ENCODE assay signal across 32 cellular contexts in genomic region chr11:117345039-117345438, GRCh38. TPM values are rescaled to one million over a fixed set of nuclear protein-coding genes. Genes with fewer than 3 reads are reported as not detected.
DNase-seq lines count a peak whose midpoint lies in the region; ATAC-seq, FAIRE-seq and TF ChIP-seq lines count a peak whose summit lies in the region.
"Had no signal": no experiment of that assay in that cellular context is flagged by ENCODE, and none has a peak within 500 bp of the region (broad histone marks: within the 10 kb centered on the region; RNA-seq: fewer than 3 reads in every experiment).

No MANE protein-coding gene starts in this region.

- CTCF ChIA-PET in Calu3 (lab: Charles Lee): interaction anchor here (0.6 kb wide), 1 partner anchor 13 kb away, joined by 3 read pairs; no protein-coding TSS in a partner anchor

- intact Hi-C loops in Calu3 (cut with micrococcal nuclease; ENCODE audit: unreplicated experiment): no loop called here

- DNase-seq in EL (peak; percentile 38), HT1080 (ENCODE audit: low read depth) (peak; percentile 51), bronchial epithelial cell (ENCODE audit: low read depth) (peak; percentile 46), renal cortical epithelial cell (ENCODE audit: low read depth) (peak; percentile 13), Calu3 (no peak)
- DNase-seq in activated CD8-positive, alpha-beta memory T cell treated with anti-CD3 and anti-CD28 coated beads, Interleukin-2, amount 50 U/mL, for 4 hours: no peak
- DNase-seq in activated T-cell treated with anti-CD3 and anti-CD28 coated beads, Interleukin-2, amount 50 U/mL, for 72 hours: no peak
- DNase-seq: activated CD8-positive, alpha-beta T cell treated with anti-CD3 and anti-CD28 coated beads, Interleukin-2, amount 10 ng/mL, durations not matched to agents 7 days and 5 days; activated naive CD8-positive, alpha-beta T cell treated with anti-CD3 and anti-CD28 coated beads for 36 hours; anterior cingulate cortex; C1 segment of cervical spinal cord; caudate nucleus; DMS53; effector memory CD4-positive, alpha-beta T cell; foreskin melanocyte; GDM1; GOT3; heart right ventricle; naive thymus-derived CD8-positive, alpha-beta T cell; NCI-H1436 treated with DMSO at 0.1 percent for 48 hours; NCI-H2081 treated with DMSO at 0.1 percent for 48 hours; NCI-H2227 treated with DMSO at 0.1 percent for 48 hours; NCI-H526 treated with DMSO at 0.1 percent for 48 hours; Right ventricle myocardium superior; stimulated activated CD4-positive, alpha-beta T cell treated with anti-CD3 and anti-CD28 coated beads, Interleukin-12 subunit alpha, Interleukin-12 subunit beta, amount 100 ng/mL, for 4 hours; stimulated activated CD4-positive, alpha-beta T cell treated with anti-CD3 and anti-CD28 coated beads, Interleukin-2, amount 100 ng/mL, for 48 hours had no signal

- H3K4me3 Mint-ChIP-seq in Calu3 (ENCODE audit: low read depth, unreplicated experiment): no peak overlapping the region
- H3K4me3 Mint-ChIP-seq in activated T-cell treated with anti-CD3 and anti-CD28 coated beads, Interleukin-2, amount 50 U/mL, for 72 hours: no peak overlapping the region
- H3K4me3 Mint-ChIP-seq: activated CD8-positive, alpha-beta T cell treated with anti-CD3 and anti-CD28 coated beads, Interleukin-2, amount 10 ng/mL, durations not matched to agents 7 days and 5 days; activated naive CD8-positive, alpha-beta T cell treated with anti-CD3 and anti-CD28 coated beads for 36 hours; naive thymus-derived CD8-positive, alpha-beta T cell had no signal

- no peak overlapping the region for H3K27ac Mint-ChIP-seq in Calu3 (ENCODE audit: unreplicated experiment)
- H3K27ac Mint-ChIP-seq in activated T-cell treated with anti-CD3 and anti-CD28 coated beads, Interleukin-2, amount 50 U/mL, for 72 hours: no peak overlapping the region
- H3K27ac Mint-ChIP-seq: activated CD8-positive, alpha-beta T cell treated with anti-CD3 and anti-CD28 coated beads, Interleukin-2, amount 10 ng/mL, durations not matched to agents 7 days and 5 days; activated naive CD8-positive, alpha-beta T cell treated with anti-CD3 and anti-CD28 coated beads for 36 hours had no signal

- TF ChIP-seq CTCF in bronchial epithelial cell (IDR thresholded peaks at IDR 0.05; ENCODE audit: insufficient read depth, low read length, severe bottlenecking) (no peak), Calu3 (IDR thresholded peaks at IDR 0.05; ENCODE audit: unreplicated experiment) (no peak)

- ATAC-seq in activated T-cell treated with anti-CD3 and anti-CD28 coated beads, Interleukin-2, amount 50 U/mL, for 72 hours (replicated peaks in 1 of 2): no peak
- ATAC-seq: activated CD8-positive, alpha-beta T cell treated with anti-CD3 and anti-CD28 coated beads, Interleukin-2, amount 10 ng/mL, durations not matched to agents 7 days and 5 days; heart right ventricle; HepG2; naive thymus-derived CD8-positive, alpha-beta T cell; sciatic nerve had no signal

- no peaks in the 10 kb centered on the region for H3K4me1 Mint-ChIP-seq in Calu3 (ENCODE audit: low read depth, unreplicated experiment)
- no peaks in the 10 kb centered on the region for H3K4me1 Mint-ChIP-seq in activated T-cell treated with anti-CD3 and anti-CD28 coated beads, Interleukin-2, amount 50 U/mL, for 72 hours (ENCODE audit: low read depth)

- no TSS peak for BruUV-seq in Calu3 (replicated peaks; lab: Mats Ljungman, UMichigan)

- no peaks in the 10 kb centered on the region for H3K27me3 ChIP-seq in bronchial epithelial cell (ENCODE audit: control insufficient read depth, insufficient read depth, low read length)
- H3K27me3 ChIP-seq: heart right ventricle, tibial nerve had no signal

- H3K4me3 ChIP-seq in bronchial epithelial cell (ENCODE audit: low read depth, low read length): no peak overlapping the region
- H3K4me3 ChIP-seq: coronary artery, heart right ventricle, lung, prostate gland, tibial nerve had no signal

- FAIRE-seq in bronchial epithelial cell (lab: Jason Lieb, UNC): no peak
- FAIRE-seq: HepG2 had no signal

- peaks cover 3% of the 10 kb centered on the region for H3K36me3 ChIP-seq in bronchial epithelial cell (ENCODE audit: control insufficient read depth, insufficient read depth, low read length)
- H3K36me3 ChIP-seq: prostate gland had no signal

- no peaks in the 10 kb centered on the region for H3K27me3 Mint-ChIP-seq in Calu3 (ENCODE audit: unreplicated experiment)
- no peaks in the 10 kb centered on the region for H3K27me3 Mint-ChIP-seq in activated T-cell treated with anti-CD3 and anti-CD28 coated beads, Interleukin-2, amount 50 U/mL, for 72 hours (ENCODE audit: low read depth)
- H3K27me3 Mint-ChIP-seq: activated naive CD8-positive, alpha-beta T cell treated with anti-CD3 and anti-CD28 coated beads for 36 hours; naive thymus-derived CD8-positive, alpha-beta T cell had no signal

- no peaks in the 10 kb centered on the region for H3K9me3 Mint-ChIP-seq in Calu3 (ENCODE audit: low read depth, unreplicated experiment)
- H3K9me3 Mint-ChIP-seq in activated T-cell treated with anti-CD3 and anti-CD28 coated beads, Interleukin-2, amount 50 U/mL, for 72 hours: no peaks in the 10 kb centered on the region
- H3K9me3 Mint-ChIP-seq: activated naive CD8-positive, alpha-beta T cell treated with anti-CD3 and anti-CD28 coated beads for 36 hours; naive thymus-derived CD8-positive, alpha-beta T cell had no signal

- H3K36me3 Mint-ChIP-seq in Calu3 (ENCODE audit: insufficient read depth, unreplicated experiment): no peaks in the 10 kb centered on the region
- peaks cover 0 to 9% of the 10 kb centered on the region in 2 donors for H3K36me3 Mint-ChIP-seq in activated T-cell treated with anti-CD3 and anti-CD28 coated beads, Interleukin-2, amount 50 U/mL, for 72 hours (ENCODE audit: insufficient read depth in 2 of 2)

RNA-seq across cellular contexts. Expression of gene CEP164, which starts 17.4 kb away (rescaled TPM):
- 41.4 and 42.9 TPM in 2 replicates for total RNA-seq in HT1080 (2014; rRNA removed; shearing (Covaris generic))
- 19.0 and 25.2 TPM in 2 replicates for polyA plus RNA-seq in HT1080 (2015; cell fraction: cytosol; rRNA removed)
- 76.7 and 85.1 TPM in 2 replicates for polyA plus RNA-seq in HT1080 (2015; cell fraction: nucleus; rRNA removed)
- total RNA-seq in bronchial epithelial cell: 20.3 and 28.3 TPM in 2 replicates
- 21.2 and 24.1 TPM in 2 replicates for total RNA-seq in renal cortical epithelial cell
- total RNA-seq in Calu3 (2022): 25.4 and 29.6 TPM in 2 replicates
- total RNA-seq in activated T-cell treated with anti-CD3 and anti-CD28 coated beads, Interleukin-2, amount 50 U/mL, for 72 hours: 10 to 100 TPM; 32.5 to 38.7 TPM

RNA-seq across cellular contexts. Expression of gene BACE1, which starts 29.0 kb away (rescaled TPM):
- 7.3 and 13.4 TPM in 2 replicates for total RNA-seq in HT1080 (2014; rRNA removed; shearing (Covaris generic))
- 19.1 and 19.9 TPM in 2 replicates for polyA plus RNA-seq in HT1080 (2015; cell fraction: cytosol; rRNA removed)
- polyA plus RNA-seq in HT1080 (2015; cell fraction: nucleus; rRNA removed): 16.9 and 18.9 TPM in 2 replicates
- total RNA-seq in bronchial epithelial cell: 4.2 and 5.4 TPM in 2 replicates
- total RNA-seq in renal cortical epithelial cell: 4.2 and 27.3 TPM in 2 replicates
- total RNA-seq in Calu3 (2022): 9.6 and 10.7 TPM in 2 replicates
- 1 to 10 TPM; 1.1 TPM for total RNA-seq in activated T-cell treated with anti-CD3 and anti-CD28 coated beads, Interleukin-2, amount 50 U/mL, for 72 hours

RNA-seq across cellular contexts. Expression of gene BACE1-AS, which starts 53.9 kb away (rescaled TPM):
- 1.3 and 3.8 TPM in 2 replicates for total RNA-seq in HT1080 (2014; rRNA removed; shearing (Covaris generic))
- 3.1 and 3.9 TPM in 2 replicates for polyA plus RNA-seq in HT1080 (2015; cell fraction: cytosol; rRNA removed)
- polyA plus RNA-seq in HT1080 (2015; cell fraction: nucleus; rRNA removed): 9.1 and 10.3 TPM in 2 replicates
- total RNA-seq in bronchial epithelial cell (1.1 and 1.5 TPM in 2 replicates), renal cortical epithelial cell (0.87 and 5.0 TPM in 2 replicates), Calu3 (2022) (8.4 and 8.8 TPM in 2 replicates)
- 1 to 10 TPM; 9.6 to 9.9 TPM for total RNA-seq in activated T-cell treated with anti-CD3 and anti-CD28 coated beads, Interleukin-2, amount 50 U/mL, for 72 hours

Comparison
In these comparisons a context has a peak if more than half of its experiments do, and no peak if none do; other contexts are left out.
1. DNase-seq: peak in EL (single experiment), HT1080 (single experiment), bronchial epithelial cell (single experiment) and renal cortical epithelial cell (single experiment); none in activated CD8-positive, alpha-beta memory T cell treated with anti-CD3 and anti-CD28 coated beads, Interleukin-2, amount 50 U/mL, for 4 hours (single experiment), Calu3 (single experiment) and activated T-cell treated with anti-CD3 and anti-CD28 coated beads, Interleukin-2, amount 50 U/mL, for 72 hours (0 of 2).